18 cellular contexts compared by ENCODE assay signal in genomic region chr2:191557841-191558240, GRCh38.
DNase-seq lines count a peak whose midpoint lies in the region; ATAC-seq and TF ChIP-seq lines count a peak whose summit lies in the region.
"Had no signal": no experiment of that assay in that cellular context is flagged by ENCODE, and none has a peak within 500 bp of the region (broad histone marks: within the 10 kb centered on the region; RNA-seq: fewer than 3 reads in every experiment).

No MANE protein-coding gene starts in this region.

- POLR2A ChIA-PET in activated CD8-positive, alpha-beta T cell treated with anti-CD3 and anti-CD28 coated beads for 36 hours (lab: Charles Lee): interaction anchor here (1.2 to 1.5 kb wide), 2 partner anchors 385 to 605 kb away, joined by 3 read pairs; no protein-coding TSS in a partner anchor

- H3K4me1 Mint-ChIP-seq in natural killer cell treated with Interleukin-12 subunit alpha and Interleukin-12 subunit beta and Interleukin-15 and Interleukin-18, amount 100 ng/mL, for 72 hours (ENCODE audit: low read depth in 2 of 2): peaks cover 16 to 20% of the 10 kb centered on the region in 2 donors
- H3K4me1 Mint-ChIP-seq in natural killer cell: peaks cover 5% of the 10 kb centered on the region in 2 donors
- peaks cover 2% of the 10 kb centered on the region for H3K4me1 Mint-ChIP-seq in activated CD8-positive, alpha-beta T cell treated with anti-CD3 and anti-CD28 coated beads for 36 hours (ENCODE audit: low read depth)
- H3K4me1 Mint-ChIP-seq in stimulated activated naive B cell treated with anti-CD40 and anti-IgM and Interleukin-4, amounts not matched to agents 10 μg/mL and 1 μg/mL and 100 μg/mL, for 72 hours: peaks cover 2 to 5% of the 10 kb centered on the region in 2 donors

- no peak overlapping the region for H3K4me2 ChIP-seq in osteoblast (ENCODE audit: insufficient read depth, low read length)
- H3K4me2 ChIP-seq: KMS-11 had no signal

- H2AFZ ChIP-seq in osteoblast (ENCODE audit: low read length): no peak overlapping the region
- H2AFZ ChIP-seq: GM23248 had no signal

- no peak for DNase-seq in natural killer cell treated with Interleukin-12 subunit alpha and Interleukin-12 subunit beta and Interleukin-15 and Interleukin-18, amount 100 ng/mL, for 72 hours (ENCODE audit: low spot score)
- DNase-seq in natural killer cell: no peak
- DNase-seq in activated CD8-positive, alpha-beta T cell treated with anti-CD3 and anti-CD28 coated beads for 36 hours: peak; percentile 19
- DNase-seq in osteoblast (ENCODE audit: insufficient read length, low spot score, missing footprints): peak; percentile 26
- no peak for DNase-seq in activated naive CD4-positive, alpha-beta T cell treated with anti-CD3 and anti-CD28 coated beads, Interleukin-2, amount 50 U/mL, for 16 hours
- DNase-seq in stimulated activated naive B cell treated with anti-CD40 and anti-IgM and Interleukin-4, amounts not matched to agents 10 μg/mL and 1 μg/mL and 100 μg/mL, for 72 hours: no peak
- DNase-seq: CD4-positive, CD25-positive, alpha-beta regulatory T cell; EL; HCEC 1CT; NCI-H1105; NCI-H2029 treated with DMSO at 0.1 percent for 48 hours; NCI-H226; NCI-H510A treated with DMSO at 0.1 percent for 48 hours; NCI-H748 treated with DMSO at 0.1 percent for 48 hours; Peyer's patch had no signal

- H3K36me3 Mint-ChIP-seq in natural killer cell treated with Interleukin-12 subunit alpha and Interleukin-12 subunit beta and Interleukin-15 and Interleukin-18, amount 100 ng/mL, for 72 hours: no peaks in the 10 kb centered on the region
- H3K36me3 Mint-ChIP-seq in natural killer cell: no peaks in the 10 kb centered on the region
- H3K36me3 Mint-ChIP-seq in activated CD8-positive, alpha-beta T cell treated with anti-CD3 and anti-CD28 coated beads for 36 hours (ENCODE audit: low read depth): no peaks in the 10 kb centered on the region
- H3K36me3 Mint-ChIP-seq in stimulated activated naive B cell treated with anti-CD40 and anti-IgM and Interleukin-4, amounts not matched to agents 10 μg/mL and 1 μg/mL and 100 μg/mL, for 72 hours: no peaks in the 10 kb centered on the region
- H3K36me3 Mint-ChIP-seq: CD4-positive, CD25-positive, alpha-beta regulatory T cell had no signal

- H3K27me3 Mint-ChIP-seq in natural killer cell treated with Interleukin-12 subunit alpha and Interleukin-12 subunit beta and Interleukin-15 and Interleukin-18, amount 100 ng/mL, for 72 hours: peaks cover 24 to 43% of the 10 kb centered on the region in 2 donors
- peaks cover 27 to 58% of the 10 kb centered on the region in 2 donors for H3K27me3 Mint-ChIP-seq in natural killer cell (ENCODE audit: low read depth in 2 of 2)
- H3K27me3 Mint-ChIP-seq in activated CD8-positive, alpha-beta T cell treated with anti-CD3 and anti-CD28 coated beads for 36 hours: peaks cover 11% of the 10 kb centered on the region
- peaks cover 0 to 3% of the 10 kb centered on the region in 2 donors for H3K27me3 Mint-ChIP-seq in stimulated activated naive B cell treated with anti-CD40 and anti-IgM and Interleukin-4, amounts not matched to agents 10 μg/mL and 1 μg/mL and 100 μg/mL, for 72 hours

- no peak overlapping the region for H3K4me3 ChIP-seq in osteoblast (ENCODE audit: insufficient read depth, low read length)
- H3K4me3 ChIP-seq: GM23248, Peyer's patch had no signal

- H3K4me1 ChIP-seq in osteoblast (ENCODE audit: insufficient read depth, low read length): peaks cover 5% of the 10 kb centered on the region
- H3K4me1 ChIP-seq: Peyer's patch had no signal

- no peaks in the 10 kb centered on the region for H3K9me3 Mint-ChIP-seq in natural killer cell treated with Interleukin-12 subunit alpha and Interleukin-12 subunit beta and Interleukin-15 and Interleukin-18, amount 100 ng/mL, for 72 hours
- H3K9me3 Mint-ChIP-seq in natural killer cell: no peaks in the 10 kb centered on the region
- no peaks in the 10 kb centered on the region for H3K9me3 Mint-ChIP-seq in activated CD8-positive, alpha-beta T cell treated with anti-CD3 and anti-CD28 coated beads for 36 hours
- no peaks in the 10 kb centered on the region for H3K9me3 Mint-ChIP-seq in stimulated activated naive B cell treated with anti-CD40 and anti-IgM and Interleukin-4, amounts not matched to agents 10 μg/mL and 1 μg/mL and 100 μg/mL, for 72 hours
- H3K9me3 Mint-ChIP-seq: CD4-positive, CD25-positive, alpha-beta regulatory T cell had no signal

- no peak overlapping the region for H3K4me3 Mint-ChIP-seq in natural killer cell treated with Interleukin-12 subunit alpha and Interleukin-12 subunit beta and Interleukin-15 and Interleukin-18, amount 100 ng/mL, for 72 hours
- no peak overlapping the region for H3K4me3 Mint-ChIP-seq in natural killer cell
- H3K4me3 Mint-ChIP-seq in activated CD8-positive, alpha-beta T cell treated with anti-CD3 and anti-CD28 coated beads for 36 hours: no peak overlapping the region
- H3K4me3 Mint-ChIP-seq in stimulated activated naive B cell treated with anti-CD40 and anti-IgM and Interleukin-4, amounts not matched to agents 10 μg/mL and 1 μg/mL and 100 μg/mL, for 72 hours: no peak overlapping the region
- H3K4me3 Mint-ChIP-seq: CD4-positive, CD25-positive, alpha-beta regulatory T cell had no signal

- H3K27ac ChIP-seq in osteoblast (ENCODE audit: low read depth, low read length): no peak overlapping the region
- H3K27ac ChIP-seq: GM23248, KMS-11, Peyer's patch had no signal

- TF ChIP-seq CTCF in natural killer cell (IDR thresholded peaks at IDR 0.05) (no peak), osteoblast (IDR thresholded peaks at IDR 0.05; ENCODE audit: extremely low read depth, low read depth, low read length) (no peak)
- TF ChIP-seq CTCF in activated CD8-positive, alpha-beta T cell treated with anti-CD3 and anti-CD28 coated beads for 36 hours (IDR thresholded peaks at IDR 0.05): no peak

- peak; percentile 55 to 71 for ATAC-seq in natural killer cell treated with Interleukin-12 subunit alpha and Interleukin-12 subunit beta and Interleukin-15 and Interleukin-18, amount 100 ng/mL, for 72 hours
- ATAC-seq in natural killer cell (no peak), HG03565 (IDR thresholded peaks at IDR 0.05; ENCODE audit: unreplicated experiment) (no peak)
- ATAC-seq in activated CD8-positive, alpha-beta T cell treated with anti-CD3 and anti-CD28 coated beads for 36 hours: no peak
- no peak for ATAC-seq in stimulated activated naive B cell treated with anti-CD40 and anti-IgM and Interleukin-4, amounts not matched to agents 10 μg/mL and 1 μg/mL and 100 μg/mL, for 72 hours (replicated peaks)

- H3K9me3 ChIP-seq in osteoblast (ENCODE audit: low read depth, low read length): no peaks in the 10 kb centered on the region
- H3K9me3 ChIP-seq: Peyer's patch had no signal

- peak overlapping the region in 1 of 2 donors; percentile 29 for H3K27ac Mint-ChIP-seq in natural killer cell treated with Interleukin-12 subunit alpha and Interleukin-12 subunit beta and Interleukin-15 and Interleukin-18, amount 100 ng/mL, for 72 hours
- no peak overlapping the region for H3K27ac Mint-ChIP-seq in natural killer cell
- no peak overlapping the region for H3K27ac Mint-ChIP-seq in activated CD8-positive, alpha-beta T cell treated with anti-CD3 and anti-CD28 coated beads for 36 hours
- no peak overlapping the region for H3K27ac Mint-ChIP-seq in stimulated activated naive B cell treated with anti-CD40 and anti-IgM and Interleukin-4, amounts not matched to agents 10 μg/mL and 1 μg/mL and 100 μg/mL, for 72 hours
- H3K27ac Mint-ChIP-seq: CD4-positive, CD25-positive, alpha-beta regulatory T cell had no signal

- intact Hi-C loops in natural killer cell (cut with micrococcal nuclease): no loop called here
- intact Hi-C loops in activated CD8-positive, alpha-beta T cell treated with anti-CD3 and anti-CD28 coated beads for 36 hours (cut with micrococcal nuclease): loop anchor here (10.0 kb wide), 1 partner anchor 237 kb away; no protein-coding TSS in a partner anchor

- no peaks in the 10 kb centered on the region for H4K20me1 ChIP-seq in osteoblast (ENCODE audit: insufficient read depth, low read length)

- CTCF ChIA-PET in activated CD8-positive, alpha-beta T cell treated with anti-CD3 and anti-CD28 coated beads for 36 hours (lab: Charles Lee): interaction anchor here (1.1 to 8.8 kb wide), 4 partner anchors 9 to 604 kb away, joined by 3 to 103 read pairs (median 5); no protein-coding TSS in a partner anchor

- H3K79me2 ChIP-seq in osteoblast (ENCODE audit: insufficient read depth, low read length): no peaks in the 10 kb centered on the region

- H3K36me3 ChIP-seq in osteoblast (ENCODE audit: insufficient read depth, low read length): no peaks in the 10 kb centered on the region
- H3K36me3 ChIP-seq: Peyer's patch had no signal

- H3K27me3 ChIP-seq in osteoblast (ENCODE audit: insufficient read depth, low read length): no peaks in the 10 kb centered on the region
- H3K27me3 ChIP-seq: Peyer's patch had no signal

Comparison
In these comparisons a context has a peak if more than half of its experiments do, and no peak if none do; other contexts are left out.
1. ATAC-seq: peak in natural killer cell treated with Interleukin-12 subunit alpha and Interleukin-12 subunit beta and Interleukin-15 and Interleukin-18, amount 100 ng/mL, for 72 hours (2 of 2); none in natural killer cell (0 of 3), activated CD8-positive, alpha-beta T cell treated with anti-CD3 and anti-CD28 coated beads for 36 hours (single experiment), HG03565 (single experiment) and stimulated activated naive B cell treated with anti-CD40 and anti-IgM and Interleukin-4, amounts not matched to agents 10 μg/mL and 1 μg/mL and 100 μg/mL, for 72 hours (0 of 2).
2. DNase-seq: peak in activated CD8-positive, alpha-beta T cell treated with anti-CD3 and anti-CD28 coated beads for 36 hours (single experiment) and osteoblast (single experiment); none in natural killer cell treated with Interleukin-12 subunit alpha and Interleukin-12 subunit beta and Interleukin-15 and Interleukin-18, amount 100 ng/mL, for 72 hours (single experiment), natural killer cell (single experiment), activated naive CD4-positive, alpha-beta T cell treated with anti-CD3 and anti-CD28 coated beads, Interleukin-2, amount 50 U/mL, for 16 hours (single experiment) and stimulated activated naive B cell treated with anti-CD40 and anti-IgM and Interleukin-4, amounts not matched to agents 10 μg/mL and 1 μg/mL and 100 μg/mL, for 72 hours (single experiment).